In the genomic region with DNA sequence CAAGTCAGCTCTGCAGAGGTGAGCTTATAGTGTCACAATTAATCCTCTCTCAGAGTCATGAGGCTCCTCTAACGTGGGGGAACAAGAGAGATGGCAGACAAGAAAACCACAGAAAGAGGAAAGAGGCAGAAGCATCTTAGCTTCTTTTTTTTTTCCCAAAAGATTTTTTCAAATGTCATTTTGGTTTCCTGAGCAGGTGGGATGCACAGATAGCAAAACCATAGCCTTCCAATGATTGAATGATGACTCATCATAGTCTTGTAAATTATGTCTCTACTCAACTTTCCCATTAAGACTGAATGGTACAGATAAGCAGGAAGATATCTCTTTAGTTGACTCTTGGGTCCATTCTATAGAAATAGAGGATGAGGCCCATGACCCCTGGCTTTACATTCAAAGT, we compare ENCODE assay signal across 34 cellular contexts.
"Had no signal": no experiment of that assay in that cellular context is flagged by ENCODE, and none has a peak within 500 bp of the region (broad histone marks: within the 10 kb centered on the region; RNA-seq: fewer than 3 reads in every experiment).

No MANE protein-coding gene starts in this region.

- H3K4me3 ChIP-seq: ascending aorta, cardiac muscle cell, colonic mucosa, SJCRH30, SK-N-MC had no signal

- H3K27me3 ChIP-seq: ascending aorta, cardiac muscle cell, colonic mucosa, SJCRH30 had no signal

- ATAC-seq: activated CD8-positive, alpha-beta memory T cell treated with anti-CD3 and anti-CD28 coated beads, Interleukin-2, amount 10 ng/mL, durations not matched to agents 7 days and 5 days; activated T-cell treated with anti-CD3 and anti-CD28 coated beads, Interleukin-2, amount 50 U/mL, for 72 hours; activated T-helper 17 cell treated with anti-CD3 and anti-CD28 coated beads, Interleukin-2, amount 50 U/mL, for 72 hours; PC-3 had no signal

- H3K36me3 Mint-ChIP-seq: activated CD8-positive, alpha-beta memory T cell treated with anti-CD3 and anti-CD28 coated beads, Interleukin-2, amount 10 ng/mL, durations not matched to agents 7 days and 5 days; activated naive CD4-positive, alpha-beta T cell treated with anti-CD3 and anti-CD28 coated beads, Interleukin-2, amount 50 U/mL, for 24 hours; activated naive CD8-positive, alpha-beta T cell treated with anti-CD3 and anti-CD28 coated beads, Interleukin-2, amount 10 ng/mL, durations not matched to agents 7 days and 5 days had no signal

- H3K27me3 Mint-ChIP-seq: activated CD4-positive, alpha-beta memory T cell treated with anti-CD3 and anti-CD28 coated beads, Interleukin-2, amount 10 ng/mL, durations not matched to agents 7 days and 5 days; activated CD8-positive, alpha-beta memory T cell treated with anti-CD3 and anti-CD28 coated beads, Interleukin-2, amount 10 ng/mL, durations not matched to agents 7 days and 5 days; activated naive CD8-positive, alpha-beta T cell treated with anti-CD3 and anti-CD28 coated beads, Interleukin-2, amount 10 ng/mL, durations not matched to agents 7 days and 5 days; central memory CD8-positive, alpha-beta T cell had no signal

- H3K4me1 Mint-ChIP-seq: activated CD4-positive, alpha-beta memory T cell treated with anti-CD3 and anti-CD28 coated beads, Interleukin-2, amount 10 ng/mL, durations not matched to agents 7 days and 5 days; activated CD8-positive, alpha-beta memory T cell treated with anti-CD3 and anti-CD28 coated beads, Interleukin-2, amount 10 ng/mL, durations not matched to agents 7 days and 5 days; activated naive CD4-positive, alpha-beta T cell treated with anti-CD3 and anti-CD28 coated beads, Interleukin-2, amount 50 U/mL, for 24 hours; activated naive CD8-positive, alpha-beta T cell treated with anti-CD3 and anti-CD28 coated beads, Interleukin-2, amount 10 ng/mL, durations not matched to agents 7 days and 5 days; activated T-helper 17 cell treated with anti-CD3 and anti-CD28 coated beads, Interleukin-2, amount 50 U/mL, for 72 hours; central memory CD8-positive, alpha-beta T cell had no signal

- H3K27ac ChIP-seq: ascending aorta, cardiac muscle cell, colonic mucosa, SJCRH30, SK-N-MC, WERI-Rb-1 had no signal

- H3K9me3 ChIP-seq: ascending aorta, colonic mucosa, SJCRH30 had no signal

- H3K9me3 Mint-ChIP-seq: activated naive CD4-positive, alpha-beta T cell treated with anti-CD3 and anti-CD28 coated beads, Interleukin-2, amount 50 U/mL, for 24 hours; activated T-cell treated with anti-CD3 and anti-CD28 coated beads, Interleukin-2, amount 50 U/mL, for 72 hours; activated T-helper 17 cell treated with anti-CD3 and anti-CD28 coated beads, Interleukin-2, amount 50 U/mL, for 72 hours had no signal

- DNase-seq: activated CD4-positive, alpha-beta memory T cell treated with anti-CD3 and anti-CD28 coated beads, Interleukin-2, amount 10 ng/mL, durations not matched to agents 7 days and 5 days; activated CD4-positive, alpha-beta T cell treated with anti-CD3 and anti-CD28 coated beads for 1 hour; activated CD4-positive, alpha-beta T cell treated with anti-CD3 and anti-CD28 coated beads for 48 hours; activated CD4-positive, CD25-positive, alpha-beta regulatory T cell; activated CD8-positive, alpha-beta memory T cell treated with anti-CD3 and anti-CD28 coated beads for 24 hours; activated CD8-positive, alpha-beta memory T cell treated with anti-CD3 and anti-CD28 coated beads, Interleukin-2, amount 10 ng/mL, durations not matched to agents 7 days and 5 days; activated CD8-positive, alpha-beta memory T cell treated with anti-CD3 and anti-CD28 coated beads, Interleukin-2, amount 50 U/mL, for 48 hours; activated effector memory CD4-positive, alpha-beta T cell treated with anti-CD3 and anti-CD28 coated beads, Interleukin-2, amount 50 U/mL, for 16 hours; activated naive CD4-positive, alpha-beta T cell; activated naive CD8-positive, alpha-beta T cell treated with anti-CD3 and anti-CD28 coated beads, Interleukin-2, amount 10 ng/mL, durations not matched to agents 7 days and 5 days; activated T-cell treated with anti-CD3 and anti-CD28 coated beads, Interleukin-2, amount 50 U/mL, for 72 hours; amygdala; colonic mucosa; NCI-H1105; NCI-H1417 treated with DMSO at 0.1 percent for 48 hours; NCI-H187 treated with DMSO at 0.1 percent for 48 hours; NCI-H2081; NCI-H226; NCI-H524 treated with DMSO at 0.1 percent for 48 hours; PC-3; Right ventricle myocardium superior; SJCRH30; SW 1271; T-helper 1 cell; T-helper 2 cell; T-helper 9 cell; WERI-Rb-1 had no signal

- FAIRE-seq: RCC 7860 had no signal

- H3K36me3 ChIP-seq: ascending aorta, cardiac muscle cell, colonic mucosa, SJCRH30, WERI-Rb-1 had no signal

- H3K4me3 Mint-ChIP-seq: activated CD4-positive, alpha-beta memory T cell treated with anti-CD3 and anti-CD28 coated beads, Interleukin-2, amount 10 ng/mL, durations not matched to agents 7 days and 5 days; activated CD8-positive, alpha-beta memory T cell treated with anti-CD3 and anti-CD28 coated beads, Interleukin-2, amount 10 ng/mL, durations not matched to agents 7 days and 5 days; activated naive CD4-positive, alpha-beta T cell treated with anti-CD3 and anti-CD28 coated beads, Interleukin-2, amount 50 U/mL, for 24 hours; activated naive CD8-positive, alpha-beta T cell treated with anti-CD3 and anti-CD28 coated beads, Interleukin-2, amount 10 ng/mL, durations not matched to agents 7 days and 5 days; activated T-cell treated with anti-CD3 and anti-CD28 coated beads, Interleukin-2, amount 50 U/mL, for 72 hours; activated T-helper 17 cell treated with anti-CD3 and anti-CD28 coated beads, Interleukin-2, amount 50 U/mL, for 72 hours; central memory CD8-positive, alpha-beta T cell had no signal

- H3K4me1 ChIP-seq: colonic mucosa, SJCRH30 had no signal
